In genomic region chr3:147412917-147413711, GRCh38 we compare ENCODE assay signal across 13 cellular contexts. TPM values are rescaled to one million over a fixed set of nuclear protein-coding genes. Genes with fewer than 3 reads are reported as not detected.
DNase-seq lines count a peak whose midpoint lies in the region; ATAC-seq, FAIRE-seq and TF ChIP-seq lines count a peak whose summit lies in the region.
"Had no signal": no experiment of that assay in that cellular context is flagged by ENCODE, and none has a peak within 500 bp of the region (broad histone marks: within the 10 kb centered on the region; RNA-seq: fewer than 3 reads in every experiment).

No MANE protein-coding gene starts in this region.

- H3K79me1 ChIP-seq in H1 (ENCODE audit: low read depth, low read length), result no peaks in the 10 kb centered on the region

- no peak overlapping the region for H2AFZ ChIP-seq in H1 (ENCODE audit: low read length)
- H2AFZ ChIP-seq in neural progenitor cell (replicated peaks), result no peak overlapping the region

- DNase-seq in CD8-positive, alpha-beta T cell, result no peak
- DNase-seq in Panc1 (ENCODE audit: low read depth, low spot score) (no peak), H1 (ENCODE audit: low read depth in 1 of 2, low spot score in 2 of 2) (peak in 1 of 2 experiments; percentile 77), neural progenitor cell (ENCODE audit: low spot score) (peak; percentile 59), hippocampal formation (lab: John Stamatoyannopoulos, UW) (no peak), small intestine (no peak), NCI-H748 treated with DMSO at 0.1 percent for 48 hours (lab: John Stamatoyannopoulos, UW) (no peak)
- no peak for DNase-seq in stimulated activated naive CD4-positive, alpha-beta T cell (lab: John Stamatoyannopoulos, UW)
- DNase-seq: NCI-H1930; stimulated activated CD4-positive, alpha-beta T cell treated with anti-CD3 and anti-CD28 coated beads, Interleukin-2, amount 100 ng/mL, for 24 hours had no signal

- H3K36me3 Mint-ChIP-seq in CD8-positive, alpha-beta T cell, result no peaks in the 10 kb centered on the region
- H3K36me3 Mint-ChIP-seq in neural progenitor cell, result peaks cover 63% of the 10 kb centered on the region

- H2AK5ac ChIP-seq in H1 (ENCODE audit: low read depth, low read length), result no peak overlapping the region

- no peaks in the 10 kb centered on the region for H3K36me3 ChIP-seq in CD8-positive, alpha-beta T cell (ENCODE audit: insufficient read depth, low read length)
- no peaks in the 10 kb centered on the region for H3K36me3 ChIP-seq in Panc1 (ENCODE audit: control insufficient read depth, insufficient read depth, low read length)
- H3K36me3 ChIP-seq in H1 (ENCODE audit: control insufficient read depth in 2 of 4, insufficient read depth in 4 of 4, low read length in 3 of 4), result peaks cover 0 to 4% (median 0%) of the 10 kb centered on the region in 4 experiments; a peak in 1 of 8 replicates
- no peaks in the 10 kb centered on the region for H3K36me3 ChIP-seq in neural progenitor cell
- H3K36me3 ChIP-seq in small intestine (ENCODE audit: control insufficient read depth in 2 of 2, insufficient read depth in 2 of 2, low read length in 2 of 2), result no peaks in the 10 kb centered on the region

- TF ChIP-seq RAD21 in H1 (IDR thresholded peaks at IDR 0.05 in 1 of 2, conservative IDR thresholded peaks at IDR 0.05 in 1 of 2; ENCODE audit: low read depth in 2 of 2, low read length in 2 of 2), result no peak

- H2BK20ac ChIP-seq in H1 (ENCODE audit: low read length), result peak overlapping the region; percentile 98; the same call in 1 of the 2 replicates

- peak overlapping the region; percentile 88; the same call in 1 of the 2 replicates for H2BK15ac ChIP-seq in H1 (ENCODE audit: low read length)

- no peak overlapping the region for H3K27ac ChIP-seq in CD8-positive, alpha-beta T cell (ENCODE audit: low read depth, low read length)
- H3K27ac ChIP-seq in Panc1 (ENCODE audit: low read length), result peak overlapping the region; percentile 57; the same call in 1 of the 2 replicates
- H3K27ac ChIP-seq in H1 (ENCODE audit: low read depth, low read length), result no peak overlapping the region
- H3K27ac ChIP-seq in neural progenitor cell, result no peak overlapping the region
- no peak overlapping the region for H3K27ac ChIP-seq in small intestine (ENCODE audit: low read depth in 1 of 2, low read length in 1 of 2)
- H3K27ac ChIP-seq: SJSA1 had no signal

- H2BK120ac ChIP-seq in H1 (replicated peaks; ENCODE audit: low read depth, low read length), result no peak overlapping the region

- FAIRE-seq in H1 (lab: Jason Lieb, UNC), result no peak
- FAIRE-seq in small intestine (lab: Jason Lieb, UNC), result no peak
- FAIRE-seq: islet of Langerhans had no signal

- TF ChIP-seq POLR2A in H1 (IDR thresholded peaks at IDR 0.05; ENCODE audit: control extremely low read depth in 1 of 2, low read depth in 2 of 2, low read length in 2 of 2), result no peak

- no peaks in the 10 kb centered on the region for H3K9me3 ChIP-seq in CD8-positive, alpha-beta T cell (ENCODE audit: low read length)
- H3K9me3 ChIP-seq in Panc1 (ENCODE audit: control insufficient read depth, insufficient read depth, low read depth, low read length) (no peaks in the 10 kb centered on the region), H1 (ENCODE audit: insufficient read depth in 2 of 2, low read depth in 1 of 2, low read length in 1 of 2) (no peaks in the 10 kb centered on the region; a peak in 1 of 4 replicates), neural progenitor cell (ENCODE audit: low read depth) (no peaks in the 10 kb centered on the region), small intestine (ENCODE audit: control insufficient read depth, low read depth) (no peaks in the 10 kb centered on the region)
- H3K9me3 ChIP-seq: SJSA1 had no signal

- H3K79me2 ChIP-seq in H1 (ENCODE audit: control insufficient read depth in 1 of 2, insufficient read depth in 2 of 2, low read length in 2 of 2) (no peaks in the 10 kb centered on the region), neural progenitor cell (ENCODE audit: low read depth) (no peaks in the 10 kb centered on the region)

- peaks cover 14% of the 10 kb centered on the region for H3K23me2 ChIP-seq in H1 (ENCODE audit: low read depth, low read length)

- intact Hi-C loops in CD8-positive, alpha-beta T cell (cut with DNase I, micrococcal nuclease), result no loop called here
- intact Hi-C loops in Panc1 (cut with micrococcal nuclease; ENCODE audit: unreplicated experiment), result no loop called here

- no peak for TF ChIP-seq CTCF in CD8-positive, alpha-beta T cell (IDR thresholded peaks at IDR 0.05)
- no peak for TF ChIP-seq CTCF in Panc1 (IDR thresholded peaks at IDR 0.05)
- TF ChIP-seq CTCF in H1 (IDR thresholded peaks at IDR 0.05; ENCODE audit: control extremely low read depth in 1 of 3, insufficient read depth in 1 of 3, low read depth in 1 of 3, low read length in 3 of 3), result no peak
- no peak for TF ChIP-seq CTCF in neural progenitor cell (IDR thresholded peaks at IDR 0.05)

- H2BK12ac ChIP-seq in H1 (ENCODE audit: low read depth, low read length), result peak overlapping the region; percentile 92; the same call in 1 of the 2 replicates

- H3K4me2 ChIP-seq in H1 (ENCODE audit: insufficient read depth in 1 of 2, low read depth in 2 of 2, low read length in 2 of 2), result peak overlapping the region; percentile 82 to 91
- peak overlapping the region; percentile 59 for H3K4me2 ChIP-seq in neural progenitor cell

- H4K91ac ChIP-seq in H1 (replicated peaks; ENCODE audit: insufficient read length, low read length), result no peak overlapping the region

- WGBS in H1 (ENCODE audit: extremely low coverage in 1 of 2, insufficient coverage in 1 of 2, insufficient read length in 1 of 2, insufficient replicate concordance in 2 of 2, low coverage in 1 of 2, low lambda C conversion rate in 2 of 2, missing lambda C conversion rate in 1 of 2), 2 experiments, result 2% methylated on average over 37 of the region's 38 CpGs; no CpG with 5 or more reads in 1 of the 2 experiments
- WGBS in small intestine, 3 donors, result 6 to 9% (median 7%) methylated on average over 38 of the region's 38 CpGs

- no peak overlapping the region for H3K23ac ChIP-seq in H1 (ENCODE audit: insufficient read length)

- peak overlapping the region; percentile 53; the same call in 1 of the 2 replicates for H3K18ac ChIP-seq in H1 (ENCODE audit: extremely low read depth, low read length)

- peaks cover 16% of the 10 kb centered on the region for H3K9me3 Mint-ChIP-seq in CD8-positive, alpha-beta T cell
- H3K9me3 Mint-ChIP-seq in neural progenitor cell, result peaks cover 24% of the 10 kb centered on the region

- BruUV-seq in Panc1 (replicated peaks; lab: Mats Ljungman, UMichigan), result no TSS peak

- POLR2A ChIA-PET in CD8-positive, alpha-beta T cell (lab: Charles Lee), result no interaction called here
- POLR2A ChIA-PET in Panc1 (lab: Charles Lee), result no interaction called here
- POLR2A ChIA-PET in H1 (lab: Charles Lee; ENCODE audit: partially characterized antibody), result interaction anchor here (1.0 to 5.8 kb wide), 8 partner anchors 8 to 56 kb away, joined by 3 to 26 read pairs (median 6); no protein-coding TSS in a partner anchor

- H4K5ac ChIP-seq in H1 (ENCODE audit: insufficient read length, low read depth, low read length), result no peak overlapping the region

- H3K4me1 ChIP-seq in CD8-positive, alpha-beta T cell (ENCODE audit: insufficient read depth, low read length), result peaks cover 25% of the 10 kb centered on the region
- H3K4me1 ChIP-seq in Panc1 (ENCODE audit: control insufficient read depth, insufficient read depth, low read length), result no peaks in the 10 kb centered on the region
- peaks cover 0 to 27% (median 20%) of the 10 kb centered on the region in 4 experiments; a peak in 6 of 7 replicates for H3K4me1 ChIP-seq in H1 (replicated peaks in 1 of 4; ENCODE audit: control insufficient read depth in 3 of 4, insufficient read depth in 4 of 4, low read length in 3 of 4)
- peaks cover 10% of the 10 kb centered on the region for H3K4me1 ChIP-seq in neural progenitor cell
- peaks cover 0 to 3% of the 10 kb centered on the region in 2 donors for H3K4me1 ChIP-seq in small intestine (ENCODE audit: control insufficient read depth in 2 of 2, insufficient read depth in 1 of 2, low read depth in 1 of 2, low read length in 1 of 2)

- TF ChIP-seq EP300 in H1 (IDR thresholded peaks at IDR 0.05; ENCODE audit: borderline replicate concordance in 1 of 2, low read depth in 2 of 2, low read length in 2 of 2), result no peak

- peaks cover 77% of the 10 kb centered on the region for H3K27me3 Mint-ChIP-seq in CD8-positive, alpha-beta T cell (ENCODE audit: low read depth)
- peaks cover 48% of the 10 kb centered on the region for H3K27me3 Mint-ChIP-seq in neural progenitor cell (ENCODE audit: insufficient read depth, low read depth)

- no peak overlapping the region for H4K8ac ChIP-seq in H1 (ENCODE audit: extremely low read depth, insufficient read depth, low read length)

- H3K4ac ChIP-seq in H1 (replicated peaks; ENCODE audit: insufficient read length, low read depth, low read length), result no peak overlapping the region

- H2BK5ac ChIP-seq in H1 (ENCODE audit: low read depth, low read length), result peak overlapping the region; percentile 67; the same call in 1 of the 2 replicates

- H3K9ac ChIP-seq in H1 (replicated peaks in 1 of 4; ENCODE audit: extremely low read depth in 1 of 4, low read depth in 3 of 4, low read length in 3 of 4) (no peak overlapping the region), neural progenitor cell (no peak overlapping the region)

- H3F3A ChIP-seq in neural progenitor cell (ENCODE audit: low read depth), result peaks cover 43% of the 10 kb centered on the region

- peaks cover 34% of the 10 kb centered on the region for H3K4me1 Mint-ChIP-seq in CD8-positive, alpha-beta T cell (ENCODE audit: low read depth)
- peaks cover 43% of the 10 kb centered on the region for H3K4me1 Mint-ChIP-seq in neural progenitor cell

- H3K27me3 ChIP-seq in CD8-positive, alpha-beta T cell (ENCODE audit: insufficient read depth, low read length), result peaks cover 43% of the 10 kb centered on the region
- H3K27me3 ChIP-seq in Panc1 (ENCODE audit: control insufficient read depth, insufficient read depth, low read length) (no peaks in the 10 kb centered on the region; the same call in 1 of the 2 replicates), H1 (replicated peaks in 1 of 4; ENCODE audit: control insufficient read depth in 3 of 4, extremely low read depth in 1 of 4, insufficient read depth in 3 of 4, low read length in 3 of 4) (peaks cover 60 to 98% (median 85%) of the 10 kb centered on the region in 4 experiments), neural progenitor cell (peaks cover 100% of the 10 kb centered on the region), small intestine (ENCODE audit: control insufficient read depth in 2 of 2, insufficient read depth in 2 of 2, low read length in 2 of 2) (peaks cover 9 to 55% of the 10 kb centered on the region in 2 donors)
- H3K27me3 ChIP-seq: SJSA1 had no signal

- H3K27ac Mint-ChIP-seq in CD8-positive, alpha-beta T cell, result no peak overlapping the region
- H3K27ac Mint-ChIP-seq in neural progenitor cell, result peak overlapping the region; percentile 96

- H3K56ac ChIP-seq in H1 (replicated peaks; ENCODE audit: insufficient read length, low read depth, low read length), result no peak overlapping the region

- ATAC-seq in CD8-positive, alpha-beta T cell, result no peak
- peak; percentile 71 for ATAC-seq in Panc1

- CTCF ChIA-PET in CD8-positive, alpha-beta T cell (lab: Charles Lee), result no interaction called here
- CTCF ChIA-PET in Panc1 (lab: Charles Lee) (no interaction called here), H1 (lab: Charles Lee; ENCODE audit: partially characterized antibody) (interaction anchor here (0.7 to 17.2 kb wide), 7 partner anchors 9 to 102 kb away, joined by 3 to 485 read pairs (median 6); partner anchors contain the start of gene ZIC4)

- no peak overlapping the region for H3K14ac ChIP-seq in H1 (ENCODE audit: insufficient read length)

- peaks cover 8 to 22% of the 10 kb centered on the region in 2 experiments for H4K20me1 ChIP-seq in H1 (replicated peaks in 1 of 2; ENCODE audit: control insufficient read depth in 1 of 2, insufficient read depth in 2 of 2, low read length in 2 of 2)
- H4K20me1 ChIP-seq in neural progenitor cell (ENCODE audit: low read depth), result peaks cover 85% of the 10 kb centered on the region

- H3K4me3 Mint-ChIP-seq in CD8-positive, alpha-beta T cell, result peak overlapping the region; percentile 74
- peak overlapping the region; percentile 99 for H3K4me3 Mint-ChIP-seq in neural progenitor cell

- peak overlapping the region; percentile 28 for H3K4me3 ChIP-seq in CD8-positive, alpha-beta T cell (ENCODE audit: low read depth, low read length)
- peak overlapping the region; percentile 49 to 63 for H3K4me3 ChIP-seq in Panc1 (ENCODE audit: low read depth in 2 of 2, low read length in 2 of 2)
- peak overlapping the region; percentile 14 to 54 (median 28); a peak in 6 of 8 replicates for H3K4me3 ChIP-seq in H1 (ENCODE audit: extremely low read depth in 1 of 4, insufficient read depth in 2 of 4, low read depth in 3 of 4, low read length in 4 of 4)
- H3K4me3 ChIP-seq in neural progenitor cell, result no peak overlapping the region
- peak overlapping the region in 1 of 2 donors; percentile 24 for H3K4me3 ChIP-seq in small intestine (ENCODE audit: low read depth in 1 of 2, low read length in 2 of 2)
- H3K4me3 ChIP-seq: SJSA1 had no signal

- in situ Hi-C loops in Panc1 (cut with HindIII; ENCODE audit: low pct_unique_long_range_greater_than_20kb, low sequenced_read_pairs), result no loop called here

RNA-seq across cellular contexts. Expression of gene ZIC1, which starts 3.9 kb away (rescaled TPM):
- not detected for total RNA-seq in CD8-positive, alpha-beta T cell
- 0.36 TPM for total RNA-seq in Panc1 (2021; ENCODE audit: unreplicated experiment)
- not detected for polyA plus RNA-seq in Panc1 (2012; ENCODE audit: insufficient read length)
- 1.5 and 2.2 TPM in 2 replicates for total RNA-seq in H1 (2021; fragmentation: NEBNext Ultra II Directional; extraction: Animal tissue kit (Norgen Biotek cat#: 25700))
- polyA plus RNA-seq in H1 (2011; rRNA removed), result 0.80 and 3.6 TPM in 2 replicates
- polyA plus RNA-seq in H1 (2011; cell fraction: cytosol; rRNA removed), result 1.7 TPM
- 2.7 TPM for polyA plus RNA-seq in H1 (2011; cell fraction: nucleus; rRNA removed)
- 0.27 to 0.77 TPM (median 0.60 TPM) in 4 replicates for polyA plus RNA-seq in H1 (2012, experiment 1 of 2)
- polyA plus RNA-seq in H1 (2012, experiment 2 of 2), result 0.08 TPM
- polyA plus RNA-seq in H1 (2013, experiment 1 of 2), result 1.4 TPM
- 0.75 TPM for polyA plus RNA-seq in H1 (2013, experiment 2 of 2)
- polyA minus RNA-seq in H1 (2011; rRNA and poly(A)+ RNA removed), result 0.07 and 0.47 TPM in 2 replicates
- polyA minus RNA-seq in H1 (2011; cell fraction: cytosol; rRNA and poly(A)+ RNA removed), result 1.6 TPM
- polyA minus RNA-seq in H1 (2011; cell fraction: nucleus; rRNA and poly(A)+ RNA removed), result 2.4 TPM
- 0.56 and 0.84 TPM in 2 replicates for total RNA-seq in neural progenitor cell (ENCODE audit: low replicate concordance)
- not detected for polyA plus RNA-seq in small intestine
- total RNA-seq: G401 had no signal

RNA-seq across cellular contexts. Expression of gene ZIC4, which starts 6.8 kb away (rescaled TPM):
- not detected for total RNA-seq in CD8-positive, alpha-beta T cell
- total RNA-seq in Panc1 (2021; ENCODE audit: unreplicated experiment), result not detected
- polyA plus RNA-seq in Panc1 (2012; ENCODE audit: insufficient read length), result 0.23 TPM
- 0.13 TPM in 1 of 2 replicates, not detected in the other for total RNA-seq in H1 (2021; fragmentation: NEBNext Ultra II Directional; extraction: Animal tissue kit (Norgen Biotek cat#: 25700))
- 0.03 and 0.31 TPM in 2 replicates for polyA plus RNA-seq in H1 (2011; rRNA removed)
- 0.08 TPM for polyA plus RNA-seq in H1 (2011; cell fraction: cytosol; rRNA removed)
- 0.27 TPM for polyA plus RNA-seq in H1 (2011; cell fraction: nucleus; rRNA removed)
- polyA plus RNA-seq in H1 (2012, experiment 1 of 2), result 0.27 TPM in 1 of 4 replicates, not detected in the others
- polyA plus RNA-seq in H1 (2012, experiment 2 of 2), result 0.08 TPM
- polyA plus RNA-seq in H1 (2013, experiment 1 of 2), result 0.06 TPM
- polyA plus RNA-seq in H1 (2013, experiment 2 of 2), result 0.06 TPM
- not detected in 2 replicates for polyA minus RNA-seq in H1 (2011; rRNA and poly(A)+ RNA removed)
- not detected for polyA minus RNA-seq in H1 (2011; cell fraction: cytosol; rRNA and poly(A)+ RNA removed)
- 0.60 TPM for polyA minus RNA-seq in H1 (2011; cell fraction: nucleus; rRNA and poly(A)+ RNA removed)
- total RNA-seq in neural progenitor cell (ENCODE audit: low replicate concordance), result 0.25 and 0.64 TPM in 2 replicates
- polyA plus RNA-seq in small intestine, result not detected
- total RNA-seq: G401 had no signal
